Comparison of ENCODE assay signal across 15 cellular contexts in genomic region chr4:11216520-11216919, GRCh38.
DNase-seq lines count a peak whose midpoint lies in the region; ATAC-seq lines count a peak whose summit lies in the region.
"Had no signal": no experiment of that assay in that cellular context is flagged by ENCODE, and none has a peak within 500 bp of the region (broad histone marks: within the 10 kb centered on the region; RNA-seq: fewer than 3 reads in every experiment).

No MANE protein-coding gene starts in this region.

- CTCF ChIA-PET in activated CD4-positive, alpha-beta T cell treated with anti-CD3 and anti-CD28 coated beads, Interleukin-2, amount 10 ng/mL, durations not matched to agents 7 days and 5 days (lab: Charles Lee) = interaction anchor here (0.6 kb wide), 1 partner anchor 632 kb away, joined by 4 read pairs; no protein-coding TSS in a partner anchor

- intact Hi-C loops in activated CD4-positive, alpha-beta T cell treated with anti-CD3 and anti-CD28 coated beads, Interleukin-2, amount 10 ng/mL, durations not matched to agents 24 days and 14 days (cut with micrococcal nuclease) = no loop called here

- H3K27ac Mint-ChIP-seq in activated CD4-positive, alpha-beta T cell treated with anti-CD3 and anti-CD28 coated beads, Interleukin-2, amount 10 ng/mL, durations not matched to agents 24 days and 14 days = no peak overlapping the region
- no peak overlapping the region for H3K27ac Mint-ChIP-seq in activated CD4-positive, alpha-beta T cell treated with anti-CD3 and anti-CD28 coated beads, Interleukin-2, amount 10 ng/mL, durations not matched to agents 7 days and 5 days
- no peak overlapping the region for H3K27ac Mint-ChIP-seq in T-helper 2 cell treated with Interferon-gamma antibody and Interleukin-4, amounts not matched to agents 5 μg/mL and 100 μg/mL, for 36 hours
- H3K27ac Mint-ChIP-seq: B cell; CD4-positive, alpha-beta T cell; CD8-positive, alpha-beta T cell had no signal

- ATAC-seq in HG02870 (IDR thresholded peaks at IDR 0.05; ENCODE audit: unreplicated experiment) = peak; percentile 71
- ATAC-seq: A549; CD8-positive, alpha-beta T cell; GM12878 had no signal

- H3K27me3 Mint-ChIP-seq in activated CD4-positive, alpha-beta T cell treated with anti-CD3 and anti-CD28 coated beads, Interleukin-2, amount 10 ng/mL, durations not matched to agents 24 days and 14 days = no peaks in the 10 kb centered on the region
- no peaks in the 10 kb centered on the region for H3K27me3 Mint-ChIP-seq in activated CD4-positive, alpha-beta T cell treated with anti-CD3 and anti-CD28 coated beads, Interleukin-2, amount 10 ng/mL, durations not matched to agents 7 days and 5 days
- H3K27me3 Mint-ChIP-seq in T-helper 2 cell treated with Interferon-gamma antibody and Interleukin-4, amounts not matched to agents 5 μg/mL and 100 μg/mL, for 36 hours (ENCODE audit: low read depth) = no peaks in the 10 kb centered on the region
- H3K27me3 Mint-ChIP-seq: B cell; CD4-positive, alpha-beta T cell had no signal

- POLR2A ChIA-PET in activated CD4-positive, alpha-beta T cell treated with anti-CD3 and anti-CD28 coated beads, Interleukin-2, amount 10 ng/mL, durations not matched to agents 7 days and 5 days (lab: Charles Lee) = no interaction called here

- DNase-seq in activated CD4-positive, alpha-beta T cell treated with anti-CD3 and anti-CD28 coated beads, Interleukin-2, amount 10 ng/mL, durations not matched to agents 24 days and 14 days = peak; percentile 20
- no peak for DNase-seq in activated CD4-positive, alpha-beta T cell treated with anti-CD3 and anti-CD28 coated beads, Interleukin-2, amount 10 ng/mL, durations not matched to agents 7 days and 5 days
- DNase-seq in activated naive CD4-positive, alpha-beta T cell (lab: John Stamatoyannopoulos, UW) = no peak
- DNase-seq in T-helper 2 cell treated with Interferon-gamma antibody and Interleukin-4, amounts not matched to agents 5 μg/mL and 100 μg/mL, for 36 hours (ENCODE audit: low spot score) = no peak
- DNase-seq: AML-193; Caco-2; Calu3; CD4-positive, alpha-beta T cell; CD8-positive, alpha-beta T cell; DMS79 treated with DMSO at 0.1 percent for 48 hours; GF-D8 had no signal

- H3K4me1 Mint-ChIP-seq in activated CD4-positive, alpha-beta T cell treated with anti-CD3 and anti-CD28 coated beads, Interleukin-2, amount 10 ng/mL, durations not matched to agents 24 days and 14 days = no peaks in the 10 kb centered on the region
- H3K4me1 Mint-ChIP-seq in activated CD4-positive, alpha-beta T cell treated with anti-CD3 and anti-CD28 coated beads, Interleukin-2, amount 10 ng/mL, durations not matched to agents 7 days and 5 days = no peaks in the 10 kb centered on the region
- no peaks in the 10 kb centered on the region for H3K4me1 Mint-ChIP-seq in T-helper 2 cell treated with Interferon-gamma antibody and Interleukin-4, amounts not matched to agents 5 μg/mL and 100 μg/mL, for 36 hours (ENCODE audit: low read depth)
- H3K4me1 Mint-ChIP-seq: B cell had no signal

- no peak overlapping the region for H3K4me3 Mint-ChIP-seq in activated CD4-positive, alpha-beta T cell treated with anti-CD3 and anti-CD28 coated beads, Interleukin-2, amount 10 ng/mL, durations not matched to agents 24 days and 14 days
- no peak overlapping the region for H3K4me3 Mint-ChIP-seq in activated CD4-positive, alpha-beta T cell treated with anti-CD3 and anti-CD28 coated beads, Interleukin-2, amount 10 ng/mL, durations not matched to agents 7 days and 5 days
- H3K4me3 Mint-ChIP-seq in T-helper 2 cell treated with Interferon-gamma antibody and Interleukin-4, amounts not matched to agents 5 μg/mL and 100 μg/mL, for 36 hours = no peak overlapping the region
- H3K4me3 Mint-ChIP-seq: B cell; CD4-positive, alpha-beta T cell; CD8-positive, alpha-beta T cell had no signal

- H3K9me3 Mint-ChIP-seq in activated CD4-positive, alpha-beta T cell treated with anti-CD3 and anti-CD28 coated beads, Interleukin-2, amount 10 ng/mL, durations not matched to agents 24 days and 14 days = no peaks in the 10 kb centered on the region
- H3K9me3 Mint-ChIP-seq in activated CD4-positive, alpha-beta T cell treated with anti-CD3 and anti-CD28 coated beads, Interleukin-2, amount 10 ng/mL, durations not matched to agents 7 days and 5 days = no peaks in the 10 kb centered on the region
- no peaks in the 10 kb centered on the region for H3K9me3 Mint-ChIP-seq in T-helper 2 cell treated with Interferon-gamma antibody and Interleukin-4, amounts not matched to agents 5 μg/mL and 100 μg/mL, for 36 hours
- H3K9me3 Mint-ChIP-seq: CD4-positive, alpha-beta T cell; CD8-positive, alpha-beta T cell had no signal

- H3K36me3 Mint-ChIP-seq in activated CD4-positive, alpha-beta T cell treated with anti-CD3 and anti-CD28 coated beads, Interleukin-2, amount 10 ng/mL, durations not matched to agents 24 days and 14 days (ENCODE audit: low read depth) = no peaks in the 10 kb centered on the region
- no peaks in the 10 kb centered on the region for H3K36me3 Mint-ChIP-seq in activated CD4-positive, alpha-beta T cell treated with anti-CD3 and anti-CD28 coated beads, Interleukin-2, amount 10 ng/mL, durations not matched to agents 7 days and 5 days (ENCODE audit: low read depth)
- no peaks in the 10 kb centered on the region for H3K36me3 Mint-ChIP-seq in T-helper 2 cell treated with Interferon-gamma antibody and Interleukin-4, amounts not matched to agents 5 μg/mL and 100 μg/mL, for 36 hours (ENCODE audit: low read depth)
- H3K36me3 Mint-ChIP-seq: CD8-positive, alpha-beta T cell had no signal
